Comparison of ENCODE assay signal across 8 cellular contexts in the genomic region with DNA sequence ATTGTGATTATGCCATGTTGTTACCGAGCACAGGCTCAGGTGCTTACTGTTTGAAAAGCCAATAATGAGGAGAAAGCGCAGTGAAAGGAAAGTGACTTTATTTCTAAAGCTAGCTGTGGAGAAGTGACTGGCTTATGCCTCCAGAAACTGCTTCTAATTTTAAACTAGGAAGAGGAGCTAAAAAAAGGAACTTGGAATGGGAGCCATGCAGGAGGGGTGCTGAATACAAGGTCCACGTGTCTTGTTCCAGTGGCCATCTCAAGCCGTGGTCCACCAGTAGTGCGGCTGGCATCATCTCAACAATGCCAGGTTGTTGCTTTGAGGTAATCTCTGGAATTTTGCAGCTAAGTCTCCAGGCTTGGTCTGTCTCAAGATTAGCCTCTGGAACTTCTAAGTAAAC.
"Had no signal": no experiment of that assay in that cellular context is flagged by ENCODE, and none has a peak within 500 bp of the region (broad histone marks: within the 10 kb centered on the region; RNA-seq: fewer than 3 reads in every experiment).

No MANE protein-coding gene starts in this region.

- H3K4me3 ChIP-seq: GM23248, HAP-1 had no signal

- H3K9me3 ChIP-seq: HAP-1 had no signal

- H3K36me3 ChIP-seq: HAP-1 had no signal

- H3K9ac ChIP-seq: GM23248 had no signal

- H3K27ac ChIP-seq: GM23248, HL-60 had no signal

- ATAC-seq: HCT116, HepG2 had no signal

- H3K4me1 ChIP-seq: HAP-1 had no signal

- DNase-seq: GM23248, GOT3, H7, HFFc6 had no signal
